In the genomic region with DNA sequence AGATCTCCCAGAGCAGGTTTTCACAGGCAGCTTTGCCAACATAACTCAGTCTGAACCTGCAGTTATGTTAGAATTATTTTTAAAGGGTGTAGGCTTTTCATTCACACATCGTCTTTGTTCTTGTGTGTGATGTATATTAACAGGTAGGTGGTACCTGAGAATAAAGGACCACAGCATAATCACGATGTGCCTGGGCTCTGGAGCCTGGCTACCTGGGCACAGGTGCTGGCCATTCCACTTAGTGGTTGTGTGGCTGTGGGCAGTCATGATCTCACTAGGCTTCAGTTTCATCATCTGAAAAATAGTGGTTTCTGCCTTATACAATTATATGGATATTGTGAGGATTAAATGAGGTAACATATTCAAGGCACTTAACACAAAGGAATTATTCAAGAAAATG, we compare ENCODE assay signal across 16 cellular contexts. TPM values are rescaled to one million over a fixed set of nuclear protein-coding genes. Genes with fewer than 3 reads are reported as not detected.
A peak's percentile ranks its signal among the peaks of the same experiment; 100 is the strongest.
DNase-seq lines count a peak whose midpoint lies in the region; ATAC-seq and TF ChIP-seq lines count a peak whose summit lies in the region.
"Had no signal": no experiment of that assay in that cellular context is flagged by ENCODE, and none has a peak within 500 bp of the region (broad histone marks: within the 10 kb centered on the region; RNA-seq: fewer than 3 reads in every experiment).

No MANE protein-coding gene starts in this region.

- H3K4me2 ChIP-seq in Loucy (ENCODE audit: low read depth, low read length, poor library complexity, severe bottlenecking) (peak overlapping the region; percentile 50), smooth muscle cell (no peak overlapping the region)

- peak overlapping the region; percentile 97 for H3K27ac ChIP-seq in epithelial cell of prostate
- peak overlapping the region; percentile 94 for H3K27ac ChIP-seq in smooth muscle cell (ENCODE audit: low read depth)
- H3K27ac ChIP-seq in testis = no peak overlapping the region

- no peaks in the 10 kb centered on the region for H3K9me3 ChIP-seq in Loucy (ENCODE audit: insufficient read depth, low read depth, low read length)
- no peaks in the 10 kb centered on the region for H3K9me3 ChIP-seq in smooth muscle cell (replicated peaks; ENCODE audit: low read depth)
- no peaks in the 10 kb centered on the region for H3K9me3 ChIP-seq in testis

- H3K4me3 ChIP-seq in Loucy (ENCODE audit: low read length, poor library complexity, severe bottlenecking) (no peak overlapping the region), smooth muscle cell (no peak overlapping the region), testis (no peak overlapping the region)

- H3K79me2 ChIP-seq in Loucy (ENCODE audit: insufficient read depth, low read length) (peaks cover 29% of the 10 kb centered on the region; the same call in 1 of the 2 replicates), smooth muscle cell (ENCODE audit: low read depth) (no peaks in the 10 kb centered on the region)

- DNase-seq in epithelial cell of prostate (ENCODE audit: low read depth, low spot score) (no peak), smooth muscle cell (lab: John Stamatoyannopoulos, UW; ENCODE audit: unreplicated experiment) (no peak), testis (no peak)
- DNase-seq in effector CD4-positive, alpha-beta T cell = no peak
- DNase-seq: CD8-positive, alpha-beta T cell; DMS79; H7; Karpas-422; NCI-H1417; NCI-H2029; NCI-H2171 treated with DMSO at 0.1 percent for 48 hours; NCI-H446 treated with DMSO at 0.1 percent for 48 hours; OCI-M1 had no signal

- H3F3A ChIP-seq in Loucy (ENCODE audit: low read depth) (no peaks in the 10 kb centered on the region), smooth muscle cell (ENCODE audit: low read depth) (peaks cover 30% of the 10 kb centered on the region)

- intact Hi-C loops in testis (cut with DNase I; ENCODE audit: low total_unique reads) = no loop called here

- H3K4me1 ChIP-seq in Loucy (ENCODE audit: insufficient read depth, low read length, poor library complexity, severe bottlenecking) (peaks cover 64% of the 10 kb centered on the region), smooth muscle cell (ENCODE audit: low read depth) (peaks cover 4% of the 10 kb centered on the region), testis (no peaks in the 10 kb centered on the region)

- no peaks in the 10 kb centered on the region for H3K9me2 ChIP-seq in Loucy (replicated peaks; ENCODE audit: low read depth, low read length)

- no peak for TF ChIP-seq POLR2A in testis (IDR thresholded peaks at IDR 0.05)

- H4K20me1 ChIP-seq in Loucy (ENCODE audit: insufficient read depth, low read length, poor library complexity, severe bottlenecking) (no peaks in the 10 kb centered on the region), smooth muscle cell (ENCODE audit: low read depth) (no peaks in the 10 kb centered on the region)

- no peak for TF ChIP-seq CTCF in Loucy (conservative IDR thresholded peaks at IDR 0.05; ENCODE audit: low read length)
- TF ChIP-seq CTCF in smooth muscle cell (IDR thresholded peaks at IDR 0.05; ENCODE audit: borderline replicate concordance, insufficient read depth, poor library complexity, severe bottlenecking) = no peak
- TF ChIP-seq CTCF in testis (IDR thresholded peaks at IDR 0.05) = no peak

- H2AFZ ChIP-seq in Loucy (ENCODE audit: low read length) (no peak overlapping the region), smooth muscle cell (ENCODE audit: low read depth) (no peak overlapping the region)

- ATAC-seq in GM18868 (IDR thresholded peaks at IDR 0.05; ENCODE audit: unreplicated experiment) (peak; percentile 15), GM18873 (IDR thresholded peaks at IDR 0.05; ENCODE audit: low FRiP score, unreplicated experiment) (no peak)
- ATAC-seq: CD8-positive, alpha-beta T cell had no signal

- H3K9ac ChIP-seq in Loucy (ENCODE audit: low read depth, low read length, poor library complexity, severe bottlenecking) (no peak overlapping the region), smooth muscle cell (ENCODE audit: low read depth) (no peak overlapping the region)

- 95% methylated on average over 2 of the region's 2 CpGs for WGBS in smooth muscle cell (ENCODE audit: low lambda C conversion rate)
- WGBS in testis, 2 donors = 90 to 98% methylated on average over 2 of the region's 2 CpGs

- H3K27me3 ChIP-seq in Loucy (ENCODE audit: insufficient read depth, low read length, poor library complexity, severe bottlenecking) (no peaks in the 10 kb centered on the region), smooth muscle cell (ENCODE audit: low read depth) (no peaks in the 10 kb centered on the region), testis (no peaks in the 10 kb centered on the region)

- H3K36me3 ChIP-seq in Loucy (ENCODE audit: insufficient read depth, low read length) = peaks cover 14% of the 10 kb centered on the region; the same call in 1 of the 2 replicates
- no peaks in the 10 kb centered on the region for H3K36me3 ChIP-seq in smooth muscle cell (ENCODE audit: low read depth)
- H3K36me3 ChIP-seq in testis (ENCODE audit: low read depth, missing control alignments) = no peaks in the 10 kb centered on the region

RNA-seq across cellular contexts. Expression of a gene that starts 6.4 kb away (rescaled TPM):
- total RNA-seq in smooth muscle cell (28.0 and 31.1 TPM in 2 replicates), testis (1 to 10 TPM; 4.0 to 5.4 TPM)
- polyA plus RNA-seq in smooth muscle cell (4.6 and 7.7 TPM in 2 replicates), testis (ENCODE audit: insufficient read depth, low read depth, low replicate concordance) (7.0 TPM)

RNA-seq across cellular contexts. Expression of a gene that starts 48.7 kb away (rescaled TPM):
- total RNA-seq in smooth muscle cell (36.4 and 49.0 TPM in 2 replicates), testis (10 to 100 TPM in 1 of 2 donors, 1 to 10 TPM in 1; 8.7 to 16.1 TPM)
- polyA plus RNA-seq in smooth muscle cell (27.6 and 39.9 TPM in 2 replicates), testis (ENCODE audit: insufficient read depth, low read depth, low replicate concordance) (12.5 TPM)

Comparison
In these comparisons a context has a peak if more than half of its experiments do, and no peak if none do; other contexts are left out.
1. H3K27ac ChIP-seq: peak in epithelial cell of prostate (single experiment) and smooth muscle cell (single experiment); none in testis (0 of 2).